In the genomic region with DNA sequence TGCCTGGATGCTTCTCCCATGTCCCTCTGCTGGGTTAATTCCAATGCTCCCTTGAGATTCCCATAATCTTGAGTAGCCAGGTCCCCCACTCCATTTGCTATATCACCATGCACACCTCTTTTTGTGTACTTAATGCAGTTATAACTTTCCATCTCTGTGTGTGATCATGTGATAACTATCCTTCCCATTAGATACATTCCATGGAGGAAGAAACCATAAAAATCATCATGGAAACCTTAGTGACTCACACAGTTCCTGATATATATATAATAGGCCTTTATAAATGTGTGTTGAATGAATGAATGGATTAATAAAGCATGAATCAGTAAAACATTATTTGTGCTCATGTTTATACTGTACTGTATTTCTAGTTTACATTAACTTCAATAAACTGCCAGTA, we compare ENCODE assay signal across 1 cellular context.
TF ChIP-seq lines count a peak whose summit lies in the region.

No MANE protein-coding gene starts in this region.

TF ChIP-seq in SK-N-SH treated with all-trans-retinoic acid at 6 μM for 48 hours, 23 proteins besides CTCF, POLR2A, EP300 and RAD21 (continued from another document):
- no peak for TF ChIP-seq CSDC2 (CRISPR knock-in tag; IDR thresholded peaks at IDR 0.05)
